ENCODE assay signal across 8 cellular contexts in genomic region chr5:131164161-131164930, GRCh38. TPM values are rescaled to one million over a fixed set of nuclear protein-coding genes. Genes with fewer than 3 reads are reported as not detected.
DNase-seq lines count a peak whose midpoint lies in the region; ATAC-seq, FAIRE-seq and TF ChIP-seq lines count a peak whose summit lies in the region.

No MANE protein-coding gene starts in this region.

- peak overlapping the region; percentile 82 for H3K4me2 ChIP-seq in A549

- 0 out of 2 replicates have a peak, but pooled peaks have one; percentile 24 for TF ChIP-seq POLR2A in A549 (IDR thresholded peaks at IDR 0.05; ENCODE audit: low read length)
- no peak for TF ChIP-seq POLR2A in GM18505 (IDR thresholded peaks at IDR 0.05; ENCODE audit: borderline replicate concordance, extremely low read depth, insufficient read depth, insufficient read length)

- FAIRE-seq in A549 (lab: Jason Lieb, UNC), result no peak

- peaks cover 14% of the 10 kb centered on the region; the same call in 2 of the 3 replicates for H3K4me1 ChIP-seq in A549

- intact Hi-C loops in left colon (cut with DNase I, micrococcal nuclease), result loop anchor here in 1 of 2 donors (10.0 kb wide), 1 partner anchor 100 kb away; the partner anchor contains the start of gene CDC42SE2

- DNase-seq in A549 (ENCODE audit: low read depth in 1 of 2, low spot score in 1 of 2) (peak; percentile 71 to 72), NCI-H2196 (lab: John Stamatoyannopoulos, UW; ENCODE audit: unreplicated experiment) (peak; percentile 39), left colon (peak; percentile 63 to 78)
- DNase-seq in activated CD4-positive, alpha-beta T cell treated with anti-CD3 and anti-CD28 coated beads for 4 hours, result peak; percentile 73 to 75
- DNase-seq in stimulated activated CD4-positive, alpha-beta T cell treated with anti-CD3 and anti-CD28 coated beads, Interleukin-1b, Interleukin-23, amount 100 ng/mL, for 48 hours, result peak; percentile 75

- TF ChIP-seq EP300 in A549 (IDR thresholded peaks at IDR 0.05), result no peak

- POLR2A ChIA-PET in A549 (lab: Yijun Ruan, JAX), result interaction anchor here (0.9 to 1.8 kb wide), 4 partner anchors 11 to 148 kb away, joined by 3 to 20 read pairs (median 5); partner anchors contain the start of gene CDC42SE2

- peak; percentile 28; the same call in 2 of the 3 replicates for TF ChIP-seq CTCF in A549 (IDR thresholded peaks at IDR 0.05)

- no peaks in the 10 kb centered on the region for H3K9me3 ChIP-seq in A549

- CTCF ChIA-PET in A549 (lab: Yijun Ruan, JAX), result interaction anchor here (0.8 to 1.8 kb wide), 7 partner anchors 9 to 254 kb away, joined by 3 to 9 read pairs (median 5); no protein-coding TSS in a partner anchor

- WGBS in A549 (ENCODE audit: missing lambda C conversion rate), result under 1% methylated on average over 8 of the region's 57 CpGs

- peak; percentile 79 to 85 for ATAC-seq in A549
- ATAC-seq in GM18505 (IDR thresholded peaks at IDR 0.05; ENCODE audit: unreplicated experiment), result peak; percentile 73
- ATAC-seq in HG02981 (IDR thresholded peaks at IDR 0.05; ENCODE audit: unreplicated experiment), result peak; percentile 69
- ATAC-seq in left colon, result peak; percentile 71

- H3K27ac ChIP-seq in A549 (peak overlapping the region; percentile 93 to 99), cingulate gyrus (ENCODE audit: low read depth, low read length) (peak overlapping the region; percentile 96)

- TF ChIP-seq RAD21 in A549 (conservative IDR thresholded peaks at IDR 0.05 in 1 of 2, IDR thresholded peaks at IDR 0.05 in 1 of 2), result peak in 1 of 2 experiments; percentile 37; a peak in 2 of 5 replicates

- H3K4me3 ChIP-seq in A549, result peak overlapping the region; percentile 79

TF ChIP-seq in A549, 52 proteins besides CTCF, POLR2A, EP300 and RAD21:
- TF ChIP-seq MYC (IDR thresholded peaks at IDR 0.05; ENCODE audit: borderline replicate concordance, low read length) (0 out of 2 replicates have a peak, but pooled peaks have one; percentile 13), EHF (CRISPR knock-in tag; IDR thresholded peaks at IDR 0.05) (no peak), SMC3 (IDR thresholded peaks at IDR 0.05) (peak; percentile 39; the same call in 2 of the 3 replicates), MAX (IDR thresholded peaks at IDR 0.05) (no peak; the same call in 1 of the 2 replicates), PHF8 (IDR thresholded peaks at IDR 0.05; ENCODE audit: borderline replicate concordance, low read depth) (peak; percentile 87), E2F6 (IDR thresholded peaks at IDR 0.05; ENCODE audit: borderline replicate concordance, low read depth) (0 out of 2 replicates have a peak, but pooled peaks have one; percentile 55)

RNA-seq across cellular contexts. Expression of gene HINT1, which starts 0.7 kb away (rescaled TPM):
- polyA plus RNA-seq in A549 (2011; rRNA removed), result 873 and 1,252 TPM in 2 replicates
- polyA plus RNA-seq in A549 (2012; cell fraction: cytosol; rRNA removed), result 523 and 606 TPM in 2 replicates
- polyA plus RNA-seq in A549 (2012; cell fraction: nucleus; rRNA removed), result 196 and 221 TPM in 2 replicates
- 806 to 876 TPM (median 832 TPM) in 3 replicates for polyA plus RNA-seq in A549 (2017; fragmentation: RNase III; extraction: RNeasy Plus Mini Kit Qiagen cat#74134 plus additional on column Dnase treatment)
- polyA minus RNA-seq in A549 (2011; rRNA and poly(A)+ RNA removed), result 155 and 215 TPM in 2 replicates
- total RNA-seq in left colon, result 100 to 1,000 TPM; 303 to 318 TPM

RNA-seq across cellular contexts. Expression of gene LYRM7, which starts 6.4 kb away (rescaled TPM):
- polyA plus RNA-seq in A549 (2011; rRNA removed), result 4.6 and 6.2 TPM in 2 replicates
- polyA plus RNA-seq in A549 (2012; cell fraction: cytosol; rRNA removed), result 1.2 and 1.4 TPM in 2 replicates
- 0.26 and 0.69 TPM in 2 replicates for polyA plus RNA-seq in A549 (2012; cell fraction: nucleus; rRNA removed)
- polyA plus RNA-seq in A549 (2017; fragmentation: RNase III; extraction: RNeasy Plus Mini Kit Qiagen cat#74134 plus additional on column Dnase treatment), result 8.9 to 11.1 TPM (median 9.1 TPM) in 3 replicates
- polyA minus RNA-seq in A549 (2011; rRNA and poly(A)+ RNA removed), result 0.88 and 1.5 TPM in 2 replicates
- total RNA-seq in left colon, result 10 to 100 TPM; 10.8 to 12.3 TPM

Comparison
In these comparisons a context has a peak if more than half of its experiments do, and no peak if none do; other contexts are left out.
1. Peak in every context shown above with its lines: DNase-seq, ATAC-seq, H3K4me3 ChIP-seq and H3K27ac ChIP-seq.